In the genomic region with DNA sequence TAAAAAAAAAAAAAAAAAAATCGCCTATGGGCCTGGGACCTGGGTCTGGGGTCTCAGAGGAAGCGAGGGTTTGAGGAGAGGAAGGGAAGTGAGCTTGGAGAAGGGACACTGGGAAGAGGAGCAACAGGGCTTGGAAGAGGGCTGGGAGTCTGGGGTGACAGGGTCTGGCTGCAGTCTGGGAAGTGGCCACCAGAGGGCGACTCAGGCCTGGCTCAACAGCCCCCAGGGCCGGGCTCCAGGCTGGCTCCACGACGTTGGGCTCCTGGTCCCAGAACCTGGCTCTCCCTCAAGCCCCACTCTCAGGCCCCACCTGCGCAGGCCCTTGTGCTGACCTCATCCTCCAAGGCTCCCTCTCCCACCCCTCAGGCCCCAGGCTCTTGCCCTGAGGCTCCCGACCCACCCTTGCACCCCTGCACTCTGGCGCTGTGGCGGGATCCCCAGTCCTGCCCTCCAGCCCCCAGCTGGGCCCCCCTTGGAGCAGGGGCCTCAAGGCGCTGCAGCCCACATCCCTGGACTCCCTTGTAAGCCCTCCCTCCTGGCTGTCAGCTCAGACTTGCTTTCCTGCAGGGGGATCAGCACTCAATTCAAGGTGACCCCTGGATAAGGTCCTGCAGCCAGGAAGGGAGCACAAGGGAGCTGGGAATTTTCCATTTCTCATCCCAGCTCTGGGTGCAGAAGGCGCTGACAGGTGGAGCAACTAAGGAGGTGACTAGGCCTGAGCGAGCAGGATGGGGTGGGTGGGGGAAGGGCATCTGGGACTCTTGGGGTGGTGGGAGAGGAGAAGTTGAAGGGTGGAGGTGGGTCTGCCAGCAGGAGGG, we compare ENCODE assay signal across 2 cellular contexts.
TF ChIP-seq lines count a peak whose summit lies in the region.

No MANE protein-coding gene starts in this region.

TF ChIP-seq in A549, 52 proteins besides CTCF, POLR2A, EP300 and RAD21 (continued from another document):
- TF ChIP-seq, protein P1, sequence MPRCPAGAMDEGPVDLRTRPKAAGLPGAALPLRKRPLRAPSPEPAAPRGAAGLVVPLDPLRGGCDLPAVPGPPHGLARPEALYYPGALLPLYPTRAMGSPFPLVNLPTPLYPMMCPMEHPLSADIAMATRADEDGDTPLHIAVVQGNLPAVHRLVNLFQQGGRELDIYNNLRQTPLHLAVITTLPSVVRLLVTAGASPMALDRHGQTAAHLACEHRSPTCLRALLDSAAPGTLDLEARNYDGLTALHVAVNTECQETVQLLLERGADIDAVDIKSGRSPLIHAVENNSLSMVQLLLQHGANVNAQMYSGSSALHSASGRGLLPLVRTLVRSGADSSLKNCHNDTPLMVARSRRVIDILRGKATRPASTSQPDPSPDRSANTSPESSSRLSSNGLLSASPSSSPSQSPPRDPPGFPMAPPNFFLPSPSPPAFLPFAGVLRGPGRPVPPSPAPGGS (IDR thresholded peaks at IDR 0.05) = no peak
- TF ChIP-seq CBX8 (IDR thresholded peaks at IDR 0.05) = no peak
- 0 out of 2 replicates have a peak, but pooled peaks have one; percentile 34 for TF ChIP-seq MAZ (IDR thresholded peaks at IDR 0.05; ENCODE audit: borderline replicate concordance, low read depth, low read length)
- TF ChIP-seq CEBPB (IDR thresholded peaks at IDR 0.05) = no peak
- no peak for TF ChIP-seq FOSB (CRISPR knock-in tag; IDR thresholded peaks at IDR 0.05)
- TF ChIP-seq BHLHE40 (IDR thresholded peaks at IDR 0.05; ENCODE audit: low read depth, low read length) = no peak
- TF ChIP-seq SMC3 (IDR thresholded peaks at IDR 0.05) = peak; percentile 87
- no peak for TF ChIP-seq KDM5A (IDR thresholded peaks at IDR 0.05)
- no peak for TF ChIP-seq HMGXB4 (CRISPR knock-in tag; IDR thresholded peaks at IDR 0.05; ENCODE audit: borderline replicate concordance)
TF ChIP-seq in A549: peak in this region for 2.

TF ChIP-seq in SK-N-SH treated with all-trans-retinoic acid at 6 μM for 48 hours, 23 proteins besides CTCF, POLR2A, EP300 and RAD21 (continued from another document):
- TF ChIP-seq, protein P2, sequence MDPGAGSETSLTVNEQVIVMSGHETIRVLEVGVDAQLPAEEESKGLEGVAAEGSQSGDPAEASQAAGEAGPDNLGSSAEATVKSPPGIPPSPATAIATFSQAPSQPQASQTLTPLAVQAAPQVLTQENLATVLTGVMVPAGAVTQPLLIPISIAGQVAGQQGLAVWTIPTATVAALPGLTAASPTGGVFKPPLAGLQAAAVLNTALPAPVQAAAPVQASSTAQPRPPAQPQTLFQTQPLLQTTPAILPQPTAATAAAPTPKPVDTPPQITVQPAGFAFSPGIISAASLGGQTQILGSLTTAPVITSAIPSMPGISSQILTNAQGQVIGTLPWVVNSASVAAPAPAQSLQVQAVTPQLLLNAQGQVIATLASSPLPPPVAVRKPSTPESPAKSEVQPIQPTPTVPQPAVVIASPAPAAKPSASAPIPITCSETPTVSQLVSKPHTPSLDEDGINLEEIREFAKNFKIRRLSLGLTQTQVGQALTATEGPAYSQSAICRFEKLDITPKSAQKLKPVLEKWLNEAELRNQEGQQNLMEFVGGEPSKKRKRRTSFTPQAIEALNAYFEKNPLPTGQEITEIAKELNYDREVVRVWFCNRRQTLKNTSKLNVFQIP (CRISPR knock-in tag; IDR thresholded peaks at IDR 0.05; ENCODE audit: borderline replicate concordance, low read depth) = no peak
- TF ChIP-seq, protein P3, sequence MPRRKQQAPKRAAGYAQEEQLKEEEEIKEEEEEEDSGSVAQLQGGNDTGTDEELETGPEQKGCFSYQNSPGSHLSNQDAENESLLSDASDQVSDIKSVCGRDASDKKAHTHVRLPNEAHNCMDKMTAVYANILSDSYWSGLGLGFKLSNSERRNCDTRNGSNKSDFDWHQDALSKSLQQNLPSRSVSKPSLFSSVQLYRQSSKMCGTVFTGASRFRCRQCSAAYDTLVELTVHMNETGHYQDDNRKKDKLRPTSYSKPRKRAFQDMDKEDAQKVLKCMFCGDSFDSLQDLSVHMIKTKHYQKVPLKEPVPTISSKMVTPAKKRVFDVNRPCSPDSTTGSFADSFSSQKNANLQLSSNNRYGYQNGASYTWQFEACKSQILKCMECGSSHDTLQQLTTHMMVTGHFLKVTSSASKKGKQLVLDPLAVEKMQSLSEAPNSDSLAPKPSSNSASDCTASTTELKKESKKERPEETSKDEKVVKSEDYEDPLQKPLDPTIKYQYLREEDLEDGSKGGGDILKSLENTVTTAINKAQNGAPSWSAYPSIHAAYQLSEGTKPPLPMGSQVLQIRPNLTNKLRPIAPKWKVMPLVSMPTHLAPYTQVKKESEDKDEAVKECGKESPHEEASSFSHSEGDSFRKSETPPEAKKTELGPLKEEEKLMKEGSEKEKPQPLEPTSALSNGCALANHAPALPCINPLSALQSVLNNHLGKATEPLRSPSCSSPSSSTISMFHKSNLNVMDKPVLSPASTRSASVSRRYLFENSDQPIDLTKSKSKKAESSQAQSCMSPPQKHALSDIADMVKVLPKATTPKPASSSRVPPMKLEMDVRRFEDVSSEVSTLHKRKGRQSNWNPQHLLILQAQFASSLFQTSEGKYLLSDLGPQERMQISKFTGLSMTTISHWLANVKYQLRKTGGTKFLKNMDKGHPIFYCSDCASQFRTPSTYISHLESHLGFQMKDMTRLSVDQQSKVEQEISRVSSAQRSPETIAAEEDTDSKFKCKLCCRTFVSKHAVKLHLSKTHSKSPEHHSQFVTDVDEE (CRISPR knock-in tag; IDR thresholded peaks at IDR 0.05) = no peak
- no peak for TF ChIP-seq CSDC2 (CRISPR knock-in tag; IDR thresholded peaks at IDR 0.05)
- TF ChIP-seq PATZ1 (CRISPR knock-in tag; IDR thresholded peaks at IDR 0.05; ENCODE audit: borderline replicate concordance) = no peak
- TF ChIP-seq ZNF8 (CRISPR knock-in tag; IDR thresholded peaks at IDR 0.05) = no peak
- TF ChIP-seq ZNF565 (CRISPR knock-in tag; conservative IDR thresholded peaks at IDR 0.05; ENCODE audit: low read depth) = no peak
- TF ChIP-seq BACH2 (CRISPR knock-in tag; IDR thresholded peaks at IDR 0.05; ENCODE audit: borderline replicate concordance) = no peak
- no peak for TF ChIP-seq ZNF70 (CRISPR knock-in tag; IDR thresholded peaks at IDR 0.05)
- no peak for TF ChIP-seq SNAI2 (CRISPR knock-in tag; IDR thresholded peaks at IDR 0.05)
- TF ChIP-seq TOX (CRISPR knock-in tag; IDR thresholded peaks at IDR 0.05; ENCODE audit: borderline replicate concordance) = no peak
- TF ChIP-seq ARNTL (CRISPR knock-in tag; IDR thresholded peaks at IDR 0.05; ENCODE audit: borderline replicate concordance, low read depth) = no peak
TF ChIP-seq in SK-N-SH treated with all-trans-retinoic acid at 6 μM for 48 hours: peak in this region for 0.
